In genomic region chr15:67198157-67198754, GRCh38 we compare ENCODE assay signal across 13 cellular contexts. TPM values are rescaled to one million over a fixed set of nuclear protein-coding genes. Genes with fewer than 3 reads are reported as not detected.
DNase-seq lines count a peak whose midpoint lies in the region; ATAC-seq and TF ChIP-seq lines count a peak whose summit lies in the region.
"Had no signal": no experiment of that assay in that cellular context is flagged by ENCODE, and none has a peak within 500 bp of the region (broad histone marks: within the 10 kb centered on the region; RNA-seq: fewer than 3 reads in every experiment).

No MANE protein-coding gene starts in this region.

- H3K36me3 Mint-ChIP-seq in CD4-positive, alpha-beta memory T cell, result peaks cover 41 to 47% of the 10 kb centered on the region in 2 donors
- peaks cover 5% of the 10 kb centered on the region for H3K36me3 Mint-ChIP-seq in T-helper 17 cell (ENCODE audit: low read depth)
- H3K36me3 Mint-ChIP-seq in CD14-positive monocyte, result peaks cover 53 to 65% of the 10 kb centered on the region in 2 donors

- peaks cover 0 to 6% (median 0%) of the 10 kb centered on the region in 8 donors for H3K9me3 Mint-ChIP-seq in CD4-positive, alpha-beta memory T cell
- H3K9me3 Mint-ChIP-seq in CD14-positive monocyte, result no peaks in the 10 kb centered on the region

- DNase-seq in CD4-positive, alpha-beta memory T cell, result no peak
- DNase-seq in T-helper 17 cell, result no peak
- DNase-seq in mucosa of descending colon, result no peak
- DNase-seq in CD14-positive monocyte (ENCODE audit: low spot score), result no peak
- no peak for DNase-seq in NOMO-1 (lab: John Stamatoyannopoulos, UW; ENCODE audit: unreplicated experiment in 2 of 2)
- DNase-seq in NCI-H82 (lab: John Stamatoyannopoulos, UW), result no peak
- DNase-seq: colonic mucosa, foreskin keratinocyte, NCI-H2081 treated with DMSO at 0.1 percent for 48 hours, occipital lobe had no signal

- peak overlapping the region; percentile 49 to 92 (median 62) for H3K27ac Mint-ChIP-seq in CD4-positive, alpha-beta memory T cell
- H3K27ac Mint-ChIP-seq in T-helper 17 cell, result peak overlapping the region; percentile 80
- peak overlapping the region in 3 of 7 donors; percentile 45 to 69 (median 64) for H3K27ac Mint-ChIP-seq in CD14-positive monocyte

- no peaks in the 10 kb centered on the region for H3K9me3 ChIP-seq in CD4-positive, alpha-beta memory T cell (ENCODE audit: control insufficient read depth in 1 of 2, low read length in 2 of 2)
- H3K9me3 ChIP-seq in T-helper 17 cell (ENCODE audit: control insufficient read depth, low read length, poor library complexity, severe bottlenecking) (no peaks in the 10 kb centered on the region), mucosa of descending colon (no peaks in the 10 kb centered on the region)
- H3K9me3 ChIP-seq: colonic mucosa, tibial nerve had no signal

- POLR2A ChIA-PET in CD4-positive, alpha-beta memory T cell (lab: Charles Lee; ENCODE audit: partially characterized antibody), result interaction anchor here (0.5 to 1.5 kb wide), 12 partner anchors 10 to 759 kb away, joined by 3 to 9 read pairs (median 3); partner anchors contain the start of gene SMAD3

- H3K36me3 ChIP-seq in CD4-positive, alpha-beta memory T cell (ENCODE audit: insufficient read depth, low read length), result peaks cover 14% of the 10 kb centered on the region
- no peaks in the 10 kb centered on the region for H3K36me3 ChIP-seq in mucosa of descending colon (ENCODE audit: low read depth)
- H3K36me3 ChIP-seq: colonic mucosa had no signal

- H3K27me3 Mint-ChIP-seq in CD4-positive, alpha-beta memory T cell, result no peaks in the 10 kb centered on the region
- no peaks in the 10 kb centered on the region for H3K27me3 Mint-ChIP-seq in T-helper 17 cell
- peaks cover 0 to 3% (median 0%) of the 10 kb centered on the region in 3 donors for H3K27me3 Mint-ChIP-seq in CD14-positive monocyte (ENCODE audit: low read depth in 3 of 3)

- no peak overlapping the region for H3K27ac ChIP-seq in CD4-positive, alpha-beta memory T cell (ENCODE audit: low read depth, low read length)
- H3K27ac ChIP-seq: colonic mucosa, foreskin keratinocyte had no signal

- no peak overlapping the region for H3K4me3 ChIP-seq in CD4-positive, alpha-beta memory T cell (ENCODE audit: low read length in 2 of 2)
- no peak overlapping the region for H3K4me3 ChIP-seq in mucosa of descending colon
- H3K4me3 ChIP-seq: colonic mucosa, tibial nerve had no signal

- peaks cover 7% of the 10 kb centered on the region for H3K4me1 ChIP-seq in CD4-positive, alpha-beta memory T cell (ENCODE audit: insufficient read depth, low read length)
- no peaks in the 10 kb centered on the region for H3K4me1 ChIP-seq in mucosa of descending colon (ENCODE audit: low read depth)
- H3K4me1 ChIP-seq: colonic mucosa, foreskin keratinocyte had no signal

- peak overlapping the region in 2 of 8 donors; percentile 28 to 32 for H3K4me3 Mint-ChIP-seq in CD4-positive, alpha-beta memory T cell
- H3K4me3 Mint-ChIP-seq in T-helper 17 cell (no peak overlapping the region), CD14-positive monocyte (no peak overlapping the region)

- TF ChIP-seq CTCF in mucosa of descending colon (IDR thresholded peaks at IDR 0.05) (no peak), CD14-positive monocyte (IDR thresholded peaks at IDR 0.05) (no peak)

- peak; percentile 54 for ATAC-seq in GM19372 (IDR thresholded peaks at IDR 0.05; ENCODE audit: low read depth, unreplicated experiment)
- ATAC-seq in T-helper 17 cell, result peak; percentile 78
- ATAC-seq in mucosa of descending colon, result peak; percentile 24
- ATAC-seq in GM18861 (IDR thresholded peaks at IDR 0.05; ENCODE audit: unreplicated experiment), result no peak
- ATAC-seq: foreskin keratinocyte had no signal

- H3K27me3 ChIP-seq in CD4-positive, alpha-beta memory T cell (ENCODE audit: insufficient read depth, low read length), result no peaks in the 10 kb centered on the region
- H3K27me3 ChIP-seq: colonic mucosa, foreskin keratinocyte, tibial nerve had no signal

- peaks cover 19 to 25% (median 23%) of the 10 kb centered on the region in 4 donors for H3K4me1 Mint-ChIP-seq in CD4-positive, alpha-beta memory T cell
- H3K4me1 Mint-ChIP-seq in T-helper 17 cell, result peaks cover 22% of the 10 kb centered on the region
- peaks cover 22% of the 10 kb centered on the region for H3K4me1 Mint-ChIP-seq in CD14-positive monocyte

- intact Hi-C loops in CD4-positive, alpha-beta memory T cell (cut with micrococcal nuclease), result loop anchor here (5.0 kb wide), 1 partner anchor 131 kb away; the partner anchor contains the start of gene SMAD3
- intact Hi-C loops in mucosa of descending colon (cut with DNase I, micrococcal nuclease), result no loop called here
- intact Hi-C loops in CD14-positive monocyte (cut with micrococcal nuclease), result no loop called here

- CTCF ChIA-PET in CD4-positive, alpha-beta memory T cell (lab: Charles Lee; ENCODE audit: partially characterized antibody), result no interaction called here

RNA-seq across cellular contexts. Expression of gene AAGAB, which starts 56.2 kb away (rescaled TPM):
- 10 to 100 TPM; 30.2 to 30.3 TPM for total RNA-seq in CD4-positive, alpha-beta memory T cell
- 10 to 100 TPM; 43.5 to 71.0 TPM for polyA plus RNA-seq in CD4-positive, alpha-beta memory T cell
- total RNA-seq in T-helper 17 cell, result 10 to 100 TPM; 29.0 to 30.6 TPM
- total RNA-seq in mucosa of descending colon, result 10 to 100 TPM; 40.5 to 52.1 (median 48.3) TPM
- 10 to 100 TPM; 30.1 to 40.4 TPM for polyA plus RNA-seq in CD14-positive monocyte

RNA-seq across cellular contexts. Expression of gene IQCH, which starts 56.3 kb away (rescaled TPM):
- 1 to 10 TPM; 1.1 to 2.1 TPM for total RNA-seq in CD4-positive, alpha-beta memory T cell
- polyA plus RNA-seq in CD4-positive, alpha-beta memory T cell, result 1 to 10 TPM in 1 of 2 donors, under 1 TPM in 1; 0.99 to 1.9 TPM
- total RNA-seq in T-helper 17 cell, result 1 to 10 TPM in 1 of 2 donors, under 1 TPM in 1; 0.70 to 1.2 TPM
- total RNA-seq in mucosa of descending colon, result 1 to 10 TPM; 2.2 to 3.0 (median 2.2) TPM
- polyA plus RNA-seq in CD14-positive monocyte, result not detected
